Comparison of ENCODE assay signal across 15 cellular contexts in genomic region chr17:76420356-76421053, GRCh38. TPM values are rescaled to one million over a fixed set of nuclear protein-coding genes. Genes with fewer than 3 reads are reported as not detected.
DNase-seq lines count a peak whose midpoint lies in the region; ATAC-seq and TF ChIP-seq lines count a peak whose summit lies in the region.
"Had no signal": no experiment of that assay in that cellular context is flagged by ENCODE, and none has a peak within 500 bp of the region (broad histone marks: within the 10 kb centered on the region; RNA-seq: fewer than 3 reads in every experiment).

No MANE protein-coding gene starts in this region.

- H3K36me3 Mint-ChIP-seq in CD8-positive, alpha-beta T cell, result peaks cover 18% of the 10 kb centered on the region
- H3K36me3 Mint-ChIP-seq in IgD-negative memory B cell (peaks cover 11% of the 10 kb centered on the region), chondrocyte (ENCODE audit: low read depth) (no peaks in the 10 kb centered on the region), nephron progenitor cell (ENCODE audit: low read depth) (peaks cover 45% of the 10 kb centered on the region)

- peak overlapping the region; percentile 20 for H3K27ac Mint-ChIP-seq in CD8-positive, alpha-beta T cell
- peak overlapping the region in 1 of 3 donors; percentile 6 for H3K27ac Mint-ChIP-seq in IgD-negative memory B cell
- H3K27ac Mint-ChIP-seq in chondrocyte (ENCODE audit: unreplicated experiment), result peak overlapping the region; percentile 87
- peak overlapping the region; percentile 52 for H3K27ac Mint-ChIP-seq in nephron progenitor cell
- H3K27ac Mint-ChIP-seq: activated CD4-positive, alpha-beta memory T cell treated with anti-CD3 and anti-CD28 coated beads, Interleukin-2, amount 10 ng/mL, durations not matched to agents 7 days and 5 days; activated T-cell treated with anti-CD3 and anti-CD28 coated beads, Interleukin-2, amount 50 U/mL, for 72 hours had no signal

- no peak overlapping the region for H3K4me3 Mint-ChIP-seq in CD8-positive, alpha-beta T cell
- peak overlapping the region in 3 of 4 donors; percentile 41 to 83 (median 81) for H3K4me3 Mint-ChIP-seq in IgD-negative memory B cell
- H3K4me3 Mint-ChIP-seq in chondrocyte (ENCODE audit: unreplicated experiment), result no peak overlapping the region
- H3K4me3 Mint-ChIP-seq in nephron progenitor cell, result no peak overlapping the region
- H3K4me3 Mint-ChIP-seq: activated CD4-positive, alpha-beta memory T cell treated with anti-CD3 and anti-CD28 coated beads, Interleukin-2, amount 10 ng/mL, durations not matched to agents 7 days and 5 days; activated T-cell treated with anti-CD3 and anti-CD28 coated beads, Interleukin-2, amount 50 U/mL, for 72 hours had no signal

- peaks cover 20% of the 10 kb centered on the region for H3K4me1 Mint-ChIP-seq in CD8-positive, alpha-beta T cell (ENCODE audit: low read depth)
- H3K4me1 Mint-ChIP-seq in IgD-negative memory B cell (peaks cover 29 to 37% (median 36%) of the 10 kb centered on the region in 3 donors), chondrocyte (ENCODE audit: low read depth) (peaks cover 40% of the 10 kb centered on the region), nephron progenitor cell (peaks cover 27% of the 10 kb centered on the region)

- H3K9me3 Mint-ChIP-seq in CD8-positive, alpha-beta T cell, result no peaks in the 10 kb centered on the region
- no peaks in the 10 kb centered on the region for H3K9me3 Mint-ChIP-seq in IgD-negative memory B cell
- H3K9me3 Mint-ChIP-seq in chondrocyte (ENCODE audit: low read depth), result no peaks in the 10 kb centered on the region
- peaks cover 8% of the 10 kb centered on the region for H3K9me3 Mint-ChIP-seq in nephron progenitor cell
- H3K9me3 Mint-ChIP-seq: activated CD4-positive, alpha-beta memory T cell treated with anti-CD3 and anti-CD28 coated beads, Interleukin-2, amount 10 ng/mL, durations not matched to agents 7 days and 5 days; activated T-cell treated with anti-CD3 and anti-CD28 coated beads, Interleukin-2, amount 50 U/mL, for 72 hours had no signal

- intact Hi-C loops in CD8-positive, alpha-beta T cell (cut with DNase I, micrococcal nuclease), result no loop called here
- intact Hi-C loops in lower leg skin (cut with DNase I; ENCODE audit: low total_unique reads), result no loop called here

- CTCF ChIA-PET in CD8-positive, alpha-beta T cell (lab: Charles Lee), result interaction anchor here (1.1 kb wide), 1 partner anchor 12 kb away, joined by 7 read pairs; no protein-coding TSS in a partner anchor

- H3K27me3 Mint-ChIP-seq in CD8-positive, alpha-beta T cell (ENCODE audit: low read depth), result no peaks in the 10 kb centered on the region
- H3K27me3 Mint-ChIP-seq in IgD-negative memory B cell (no peaks in the 10 kb centered on the region), chondrocyte (ENCODE audit: low read depth) (no peaks in the 10 kb centered on the region), nephron progenitor cell (ENCODE audit: low read depth, poor library complexity) (no peaks in the 10 kb centered on the region)
- H3K27me3 Mint-ChIP-seq: activated CD4-positive, alpha-beta memory T cell treated with anti-CD3 and anti-CD28 coated beads, Interleukin-2, amount 10 ng/mL, durations not matched to agents 7 days and 5 days had no signal

- no peaks in the 10 kb centered on the region for H3K9me3 ChIP-seq in CD8-positive, alpha-beta T cell (ENCODE audit: low read length)
- H3K9me3 ChIP-seq in gastroesophageal sphincter, result no peaks in the 10 kb centered on the region
- H3K9me3 ChIP-seq: Peyer's patch, upper lobe of left lung had no signal

- DNase-seq in CD8-positive, alpha-beta T cell, result no peak
- DNase-seq in chondrocyte (ENCODE audit: low spot score) (no peak), nephron progenitor cell (no peak), foreskin keratinocyte (no peak), NCI-H2227 (lab: John Stamatoyannopoulos, UW; ENCODE audit: unreplicated experiment) (no peak), lower leg skin (ENCODE audit: low spot score in 2 of 2) (no peak)
- DNase-seq: activated CD4-positive, alpha-beta memory T cell treated with anti-CD3 and anti-CD28 coated beads, Interleukin-2, amount 10 ng/mL, durations not matched to agents 7 days and 5 days; activated T-cell treated with anti-CD3 and anti-CD28 coated beads, Interleukin-2, amount 50 U/mL, for 72 hours; BE2C; stimulated activated CD4-positive, alpha-beta T cell treated with anti-CD3 and anti-CD28 coated beads, Interleukin-4, amount 100 ng/mL, for 4 hours; upper lobe of left lung had no signal

- no peak overlapping the region for H3K27ac ChIP-seq in CD8-positive, alpha-beta T cell (ENCODE audit: low read depth, low read length)
- H3K27ac ChIP-seq in foreskin keratinocyte (no peak overlapping the region), gastroesophageal sphincter (peak overlapping the region in 2 of 4 donors; percentile 1 to 38)
- H3K27ac ChIP-seq: Peyer's patch, upper lobe of left lung had no signal

- no peaks in the 10 kb centered on the region for H3K27me3 ChIP-seq in CD8-positive, alpha-beta T cell (ENCODE audit: insufficient read depth, low read length)
- H3K27me3 ChIP-seq in foreskin keratinocyte, result no peaks in the 10 kb centered on the region
- H3K27me3 ChIP-seq in gastroesophageal sphincter, result no peaks in the 10 kb centered on the region
- H3K27me3 ChIP-seq: BE2C, Peyer's patch, upper lobe of left lung had no signal

- TF ChIP-seq POLR2A in gastroesophageal sphincter (IDR thresholded peaks at IDR 0.05), result no peak
- TF ChIP-seq POLR2A in lower leg skin (IDR thresholded peaks at IDR 0.05), result no peak

- peaks cover 3% of the 10 kb centered on the region for H3K36me3 ChIP-seq in CD8-positive, alpha-beta T cell (ENCODE audit: insufficient read depth, low read length)
- H3K36me3 ChIP-seq in gastroesophageal sphincter, result peaks cover 0 to 9% of the 10 kb centered on the region in 2 donors
- H3K36me3 ChIP-seq: Peyer's patch, upper lobe of left lung had no signal

- H3K4me3 ChIP-seq in CD8-positive, alpha-beta T cell (ENCODE audit: low read depth, low read length), result no peak overlapping the region
- no peak overlapping the region for H3K4me3 ChIP-seq in gastroesophageal sphincter
- no peak overlapping the region for H3K4me3 ChIP-seq in lower leg skin (ENCODE audit: low read depth, poor library complexity, severe bottlenecking)
- H3K4me3 ChIP-seq: Peyer's patch, upper lobe of left lung had no signal

- TF ChIP-seq EP300 in gastroesophageal sphincter (IDR thresholded peaks at IDR 0.05), result no peak

- H3K4me1 ChIP-seq in CD8-positive, alpha-beta T cell (ENCODE audit: insufficient read depth, low read length), result no peaks in the 10 kb centered on the region
- H3K4me1 ChIP-seq in foreskin keratinocyte (no peaks in the 10 kb centered on the region), gastroesophageal sphincter (peaks cover 0 to 26% (median 11%) of the 10 kb centered on the region in 3 donors)

- ATAC-seq in CD8-positive, alpha-beta T cell, result no peak
- no peak for ATAC-seq in foreskin keratinocyte
- ATAC-seq in gastroesophageal sphincter, result no peak
- ATAC-seq: activated T-cell treated with anti-CD3 and anti-CD28 coated beads, Interleukin-2, amount 50 U/mL, for 72 hours had no signal

- TF ChIP-seq CTCF in CD8-positive, alpha-beta T cell (IDR thresholded peaks at IDR 0.05), result no peak
- TF ChIP-seq CTCF in chondrocyte (IDR thresholded peaks at IDR 0.05) (no peak), nephron progenitor cell (IDR thresholded peaks at IDR 0.05) (no peak), foreskin keratinocyte (conservative IDR thresholded peaks at IDR 0.05) (no peak), gastroesophageal sphincter (IDR thresholded peaks at IDR 0.05) (no peak), lower leg skin (IDR thresholded peaks at IDR 0.05) (no peak)

- POLR2A ChIA-PET in CD8-positive, alpha-beta T cell (lab: Charles Lee), result no interaction called here

- WGBS in gastroesophageal sphincter (ENCODE audit: low coverage in 1 of 2), 2 donors, result 40% methylated on average over 2 of the region's 10 CpGs; no CpG with 5 or more reads in 1 of the 2 donors
- WGBS in lower leg skin, 2 donors, result 83% methylated on average over 10 of the region's 10 CpGs

RNA-seq across cellular contexts. Expression of gene UBE2O, which starts 32.4 kb away (rescaled TPM):
- 10 to 100 TPM; 29.8 to 32.7 TPM for total RNA-seq in CD8-positive, alpha-beta T cell
- 13.8 TPM for polyA plus RNA-seq in IgD-negative memory B cell
- 20.0 to 22.1 TPM (median 22.0 TPM) in 3 replicates for total RNA-seq in chondrocyte
- 16.6 and 17.3 TPM in 2 replicates for total RNA-seq in foreskin keratinocyte
- 5.2 and 6.4 TPM in 2 replicates for polyA plus RNA-seq in foreskin keratinocyte
- total RNA-seq in gastroesophageal sphincter, result 10 to 100 TPM; 13.0 to 19.8 (median 15.2) TPM
- total RNA-seq in lower leg skin, result 10 to 100 TPM; 20.3 to 52.0 (median 26.0) TPM

RNA-seq across cellular contexts. Expression of gene SPHK1, which starts 36.1 kb away (rescaled TPM):
- 1 to 10 TPM; 2.0 to 2.6 TPM for total RNA-seq in CD8-positive, alpha-beta T cell
- polyA plus RNA-seq in IgD-negative memory B cell (not detected), foreskin keratinocyte (90.1 and 147 TPM in 2 replicates)
- total RNA-seq in chondrocyte (5.8 to 12.8 TPM (median 12.7 TPM) in 3 replicates), foreskin keratinocyte (81.9 and 128 TPM in 2 replicates), gastroesophageal sphincter (10 to 100 TPM; 14.7 to 29.2 (median 18.9) TPM), lower leg skin (10 to 100 TPM in 3 of 4 donors, 1 to 10 TPM in 1; 9.7 to 35.6 (median 18.3) TPM)

RNA-seq across cellular contexts. Expression of gene AANAT, which starts 46.9 kb away (rescaled TPM):
- not detected for total RNA-seq in CD8-positive, alpha-beta T cell
- polyA plus RNA-seq in IgD-negative memory B cell (1.1 TPM), foreskin keratinocyte (not detected in 2 replicates)
- total RNA-seq in chondrocyte (not detected in 3 replicates), foreskin keratinocyte (not detected in 2 replicates), gastroesophageal sphincter (not detected), lower leg skin (not detected)
- total RNA-seq: activated CD4-positive, alpha-beta memory T cell treated with anti-CD3 and anti-CD28 coated beads, Interleukin-2, amount 10 ng/mL, durations not matched to agents 7 days and 5 days; activated T-cell treated with anti-CD3 and anti-CD28 coated beads, Interleukin-2, amount 50 U/mL, for 72 hours; mesenteric fat pad; Peyer's patch; upper lobe of left lung had no signal

Comparison
In these comparisons a context has a peak if more than half of its experiments do, and no peak if none do; other contexts are left out.
1. H3K4me3 Mint-ChIP-seq: peak in IgD-negative memory B cell (3 of 4); none in CD8-positive, alpha-beta T cell (single experiment), chondrocyte (single experiment) and nephron progenitor cell (single experiment).